23 cellular contexts compared by ENCODE assay signal in genomic region chr1:161335796-161336195, GRCh38. TPM values are rescaled to one million over a fixed set of nuclear protein-coding genes. Genes with fewer than 3 reads are reported as not detected.
DNase-seq lines count a peak whose midpoint lies in the region; ATAC-seq and TF ChIP-seq lines count a peak whose summit lies in the region.
"Had no signal": no experiment of that assay in that cellular context is flagged by ENCODE, and none has a peak within 500 bp of the region (broad histone marks: within the 10 kb centered on the region; RNA-seq: fewer than 3 reads in every experiment).

No MANE protein-coding gene starts in this region.

- H3K27me3 Mint-ChIP-seq in chondrocyte (ENCODE audit: low read depth) = no peaks in the 10 kb centered on the region
- H3K27me3 Mint-ChIP-seq in activated CD4-positive, alpha-beta T cell treated with anti-CD3 and anti-CD28 coated beads for 36 hours = no peaks in the 10 kb centered on the region

- peak overlapping the region; percentile 59 for H3K27ac Mint-ChIP-seq in chondrocyte (ENCODE audit: unreplicated experiment)
- H3K27ac Mint-ChIP-seq in activated CD4-positive, alpha-beta T cell treated with anti-CD3 and anti-CD28 coated beads for 36 hours = no peak overlapping the region

- H3K4ac ChIP-seq in IMR-90 (ENCODE audit: low read depth, low read length) (no peak overlapping the region), mesenchymal stem cell (ENCODE audit: low read depth in 1 of 2, low read length in 2 of 2) (no peak overlapping the region)

- intact Hi-C loops in IMR-90 (cut with micrococcal nuclease) (no loop called here), left lung (cut with DNase I) (no loop called here)
- intact Hi-C loops in activated CD4-positive, alpha-beta T cell treated with anti-CD3 and anti-CD28 coated beads for 36 hours (cut with DNase I, micrococcal nuclease) = no loop called here

- H2BK120ac ChIP-seq in IMR-90 (ENCODE audit: low read depth, low read length) (no peak overlapping the region), mesenchymal stem cell (ENCODE audit: low read depth, low read length) (no peak overlapping the region)

- H3K14ac ChIP-seq in IMR-90 (replicated peaks; ENCODE audit: low read depth, low read length) (no peak overlapping the region), mesenchymal stem cell (ENCODE audit: low read length in 2 of 2) (no peak overlapping the region)

- H2AK5ac ChIP-seq in IMR-90 (ENCODE audit: low read depth, low read length) (no peak overlapping the region), mesenchymal stem cell (ENCODE audit: low read length, severe bottlenecking) (no peak overlapping the region)

- no peak overlapping the region for H3K27ac ChIP-seq in IMR-90 (ENCODE audit: insufficient read depth, low read length)
- peak overlapping the region; percentile 60 for H3K27ac ChIP-seq in mesenchymal stem cell (ENCODE audit: low read length, poor library complexity, severe bottlenecking)
- H3K27ac ChIP-seq in left lung = no peak overlapping the region
- H3K27ac ChIP-seq: A549, KMS-11 had no signal

- CTCF ChIA-PET in IMR-90 (lab: Yijun Ruan, JAX) = no interaction called here
- CTCF ChIA-PET in activated CD4-positive, alpha-beta T cell treated with anti-CD3 and anti-CD28 coated beads for 36 hours (lab: Charles Lee) = interaction anchor here (0.6 kb wide), 1 partner anchor 17 kb away, joined by 3 read pairs; no protein-coding TSS in a partner anchor

- no peak overlapping the region for H2BK5ac ChIP-seq in IMR-90 (ENCODE audit: low read depth, low read length, poor library complexity, severe bottlenecking)
- no peak overlapping the region for H2BK5ac ChIP-seq in mesenchymal stem cell (ENCODE audit: low read depth, low read length, poor library complexity, severe bottlenecking)

- TF ChIP-seq POLR2A in IMR-90 (IDR thresholded peaks at IDR 0.05; ENCODE audit: low read depth, low read length) = no peak

- no peaks in the 10 kb centered on the region; the same call in 1 of the 2 replicates for H3K4me1 ChIP-seq in IMR-90 (ENCODE audit: control insufficient read depth, insufficient read depth, low read length)
- H3K4me1 ChIP-seq in mesenchymal stem cell (ENCODE audit: control insufficient read depth, insufficient read depth, low read depth, low read length) = no peaks in the 10 kb centered on the region
- no peaks in the 10 kb centered on the region for H3K4me1 ChIP-seq in left lung
- H3K4me1 ChIP-seq: A549 had no signal

- no peak overlapping the region for H4K5ac ChIP-seq in IMR-90 (ENCODE audit: low read depth, low read length)

- H3K4me3 ChIP-seq in AG10803 (ENCODE audit: low read length) = no peak overlapping the region
- H3K4me3 ChIP-seq in IMR-90 (ENCODE audit: insufficient read depth, low read depth, low read length) = no peak overlapping the region
- H3K4me3 ChIP-seq in mesenchymal stem cell (ENCODE audit: insufficient read depth in 1 of 2, low read depth in 1 of 2, low read length in 2 of 2) = no peak overlapping the region
- no peak overlapping the region for H3K4me3 ChIP-seq in left lung
- H3K4me3 ChIP-seq: A549 had no signal

- no peak overlapping the region for H2AFZ ChIP-seq in IMR-90 (replicated peaks; ENCODE audit: low read length, poor library complexity)
- H2AFZ ChIP-seq in mesenchymal stem cell (ENCODE audit: low read depth, low read length) = no peak overlapping the region

- H3K9ac ChIP-seq in IMR-90 (ENCODE audit: low read depth, low read length) (no peak overlapping the region), mesenchymal stem cell (ENCODE audit: low read length) (no peak overlapping the region)
- H3K9ac ChIP-seq: KMS-11, SK-N-SH had no signal

- no peak overlapping the region for H3K23ac ChIP-seq in IMR-90 (ENCODE audit: low read depth, low read length)
- H3K23ac ChIP-seq in mesenchymal stem cell (ENCODE audit: low read length in 2 of 2) = no peak overlapping the region

- no peak overlapping the region for H2BK12ac ChIP-seq in mesenchymal stem cell (ENCODE audit: low read length in 2 of 2)

- TF ChIP-seq CTCF in AG10803 (conservative IDR thresholded peaks at IDR 0.05; ENCODE audit: low read length) (no peak), IMR-90 (conservative IDR thresholded peaks at IDR 0.05; ENCODE audit: low read depth, low read length) (no peak), chondrocyte (IDR thresholded peaks at IDR 0.05) (no peak), left lung (IDR thresholded peaks at IDR 0.05) (no peak)

- H3K4me1 Mint-ChIP-seq in chondrocyte (ENCODE audit: low read depth) = peaks cover 29% of the 10 kb centered on the region
- H3K4me1 Mint-ChIP-seq in activated CD4-positive, alpha-beta T cell treated with anti-CD3 and anti-CD28 coated beads for 36 hours = peaks cover 4% of the 10 kb centered on the region

- no peaks in the 10 kb centered on the region for H3K9me3 Mint-ChIP-seq in chondrocyte (ENCODE audit: low read depth)
- no peaks in the 10 kb centered on the region for H3K9me3 Mint-ChIP-seq in activated CD4-positive, alpha-beta T cell treated with anti-CD3 and anti-CD28 coated beads for 36 hours (ENCODE audit: low read depth)

- dilution Hi-C loops in IMR-90 (cut with HindIII; ENCODE audit: low sequenced_read_pairs, unreplicated experiment) = no loop called here

- DNase-seq in AG10803 (ENCODE audit: low read depth) = peak; percentile 22
- DNase-seq in IMR-90 = peak; percentile 56
- no peak for DNase-seq in chondrocyte (ENCODE audit: low spot score)
- no peak for DNase-seq in mesenchymal stem cell
- DNase-seq in HuH-7 (ENCODE audit: low spot score) = no peak
- DNase-seq in NCI-H1048 (lab: John Stamatoyannopoulos, UW) = no peak
- DNase-seq in activated CD4-positive, alpha-beta T cell treated with anti-CD3 and anti-CD28 coated beads for 36 hours = no peak
- no peak for DNase-seq in left lung
- DNase-seq: DND-41, GDM1, MV-4-11, NCI-H1417, NCI-H187, NCI-H2107, NCI-H2227 treated with DMSO at 0.1 percent for 48 hours, NCI-H510A treated with DMSO at 0.1 percent for 48 hours, NCI-H774, RPMI8226, SHP77 treated with DMSO at 0.1 percent for 48 hours, SK-N-SH had no signal

- H3K9me1 ChIP-seq in IMR-90 (ENCODE audit: insufficient read depth, low read length) = no peaks in the 10 kb centered on the region

- no peaks in the 10 kb centered on the region for H3K9me3 ChIP-seq in IMR-90 (ENCODE audit: control insufficient read depth, insufficient read depth, low read length)
- no peaks in the 10 kb centered on the region for H3K9me3 ChIP-seq in mesenchymal stem cell (ENCODE audit: control insufficient read depth, low read length)
- H3K9me3 ChIP-seq in left lung = no peaks in the 10 kb centered on the region
- H3K9me3 ChIP-seq: A549, SK-N-SH had no signal

- H3K79me1 ChIP-seq in IMR-90 (ENCODE audit: low read depth in 1 of 2, low read length in 2 of 2) (peaks cover 0 to 3% of the 10 kb centered on the region in 2 experiments; a peak in 1 of 4 replicates), mesenchymal stem cell (replicated peaks; ENCODE audit: low read length, poor library complexity, severe bottlenecking) (peaks cover 14% of the 10 kb centered on the region)

- peaks cover 23% of the 10 kb centered on the region for H3K36me3 ChIP-seq in IMR-90 (ENCODE audit: control insufficient read depth, insufficient read depth, low read length)
- peaks cover 33 to 76% of the 10 kb centered on the region in 2 experiments for H3K36me3 ChIP-seq in mesenchymal stem cell (ENCODE audit: control insufficient read depth in 1 of 2, insufficient read depth in 2 of 2, low read depth in 1 of 2, low read length in 2 of 2)
- peaks cover 4 to 78% of the 10 kb centered on the region in 2 donors for H3K36me3 ChIP-seq in left lung

- H4K8ac ChIP-seq in IMR-90 (ENCODE audit: low read depth in 2 of 2, low read length in 2 of 2) (no peak overlapping the region), mesenchymal stem cell (ENCODE audit: low read length) (no peak overlapping the region)

- H3K56ac ChIP-seq in IMR-90 (ENCODE audit: extremely low read depth, insufficient read depth, low read length) = no peak overlapping the region

- peak; percentile 48; the same call in 1 of the 2 replicates for ATAC-seq in IMR-90 (ENCODE audit: low read depth)
- ATAC-seq in activated CD4-positive, alpha-beta T cell treated with anti-CD3 and anti-CD28 coated beads for 36 hours = no peak
- ATAC-seq in left lung = no peak
- ATAC-seq: A549 had no signal

- H3K18ac ChIP-seq in IMR-90 (ENCODE audit: low read depth, low read length) (no peak overlapping the region), mesenchymal stem cell (ENCODE audit: low read depth in 1 of 2, low read length in 2 of 2) (no peak overlapping the region)

- in situ Hi-C loops in IMR-90 (cut with MboI; ENCODE audit: low sequenced_read_pairs) = no loop called here

- H3K27me3 ChIP-seq in IMR-90 (ENCODE audit: control insufficient read depth, insufficient read depth, low read length) = no peaks in the 10 kb centered on the region
- H3K27me3 ChIP-seq in mesenchymal stem cell (ENCODE audit: control insufficient read depth in 1 of 2, insufficient read depth in 1 of 2, low read length in 2 of 2) = no peaks in the 10 kb centered on the region
- no peaks in the 10 kb centered on the region for H3K27me3 ChIP-seq in left lung

- TF ChIP-seq RAD21 in IMR-90 (IDR thresholded peaks at IDR 0.05; ENCODE audit: low read length) = no peak

- H4K91ac ChIP-seq in IMR-90 (ENCODE audit: insufficient read depth, low read depth, low read length) (no peak overlapping the region), mesenchymal stem cell (ENCODE audit: low read length) (no peak overlapping the region)

- POLR2A ChIA-PET in IMR-90 (lab: Charles Lee; ENCODE audit: unreplicated experiment) = no interaction called here
- POLR2A ChIA-PET in activated CD4-positive, alpha-beta T cell treated with anti-CD3 and anti-CD28 coated beads for 36 hours (lab: Charles Lee) = no interaction called here

- WGBS in IMR-90 (ENCODE audit: extremely low coverage in 2 of 2, insufficient read length in 1 of 2), 2 experiments = no CpG with 5 or more reads among the region's 3 CpGs
- 99% methylated on average over 3 of the region's 3 CpGs for WGBS in mesenchymal stem cell

- H4K20me1 ChIP-seq in IMR-90 (ENCODE audit: insufficient read depth, low read length) = no peaks in the 10 kb centered on the region

- H2AK9ac ChIP-seq in IMR-90 (replicated peaks; ENCODE audit: low read depth, low read length, poor library complexity) = no peak overlapping the region

- BruUV-seq in IMR-90 (replicated peaks; lab: Mats Ljungman, UMichigan) = no TSS peak

- no peak overlapping the region for H3K4me3 Mint-ChIP-seq in chondrocyte (ENCODE audit: unreplicated experiment)
- no peak overlapping the region for H3K4me3 Mint-ChIP-seq in activated CD4-positive, alpha-beta T cell treated with anti-CD3 and anti-CD28 coated beads for 36 hours

- no peak overlapping the region for H2BK15ac ChIP-seq in IMR-90 (ENCODE audit: low read depth, low read length)
- H2BK15ac ChIP-seq in mesenchymal stem cell (ENCODE audit: low read depth, poor library complexity, severe bottlenecking) = no peak overlapping the region

- H3K4me2 ChIP-seq in IMR-90 (ENCODE audit: low read depth, low read length) (no peak overlapping the region), mesenchymal stem cell (ENCODE audit: low read length, poor library complexity, severe bottlenecking) (no peak overlapping the region)
- H3K4me2 ChIP-seq: A549, KMS-11, SK-N-SH had no signal

- peaks cover 28% of the 10 kb centered on the region for H3K36me3 Mint-ChIP-seq in chondrocyte (ENCODE audit: low read depth)
- H3K36me3 Mint-ChIP-seq in activated CD4-positive, alpha-beta T cell treated with anti-CD3 and anti-CD28 coated beads for 36 hours (ENCODE audit: low read depth) = peaks cover 47% of the 10 kb centered on the region

- H2BK20ac ChIP-seq in IMR-90 (ENCODE audit: low read depth, low read length) = no peak overlapping the region

RNA-seq across cellular contexts. Expression of gene SDHC, which starts 21.6 kb away (rescaled TPM):
- total RNA-seq in IMR-90 (2012; rRNA removed) (36.1 and 158 TPM in 2 replicates), chondrocyte (128 to 144 TPM (median 131 TPM) in 3 replicates), left lung (100 to 1,000 TPM; 187 to 204 TPM)
- polyA plus RNA-seq in IMR-90 (2012; rRNA removed) = 155 and 235 TPM in 2 replicates
- 273 and 610 TPM in 2 replicates for polyA plus RNA-seq in IMR-90 (2012; cell fraction: cytosol; rRNA removed)
- 64.5 and 123 TPM in 2 replicates for polyA plus RNA-seq in IMR-90 (2012; cell fraction: nucleus; rRNA removed; ENCODE audit: low replicate concordance)
- 152 TPM for polyA plus RNA-seq in mesenchymal stem cell (2013, experiment 1 of 2)
- 149 TPM for polyA plus RNA-seq in mesenchymal stem cell (2013, experiment 2 of 2)
- 100 to 1,000 TPM; 191 to 235 TPM for total RNA-seq in activated CD4-positive, alpha-beta T cell treated with anti-CD3 and anti-CD28 coated beads for 36 hours

RNA-seq across cellular contexts. Expression of gene MPZ, which starts 26.0 kb away (rescaled TPM):
- total RNA-seq in IMR-90 (2012; rRNA removed) (0.18 and 0.28 TPM in 2 replicates), chondrocyte (0.31 to 0.45 TPM (median 0.41 TPM) in 3 replicates), left lung (1 to 10 TPM; 2.0 to 4.8 TPM)
- polyA plus RNA-seq in IMR-90 (2012; rRNA removed) = 0.80 and 0.96 TPM in 2 replicates
- polyA plus RNA-seq in IMR-90 (2012; cell fraction: cytosol; rRNA removed) = 1.0 and 2.2 TPM in 2 replicates
- 1.4 and 2.4 TPM in 2 replicates for polyA plus RNA-seq in IMR-90 (2012; cell fraction: nucleus; rRNA removed; ENCODE audit: low replicate concordance)
- polyA plus RNA-seq in mesenchymal stem cell (2013, experiment 1 of 2) = 3.3 TPM
- 3.3 TPM for polyA plus RNA-seq in mesenchymal stem cell (2013, experiment 2 of 2)
- total RNA-seq in activated CD4-positive, alpha-beta T cell treated with anti-CD3 and anti-CD28 coated beads for 36 hours = 1 to 10 TPM; 4.6 to 5.3 TPM

RNA-seq across cellular contexts. Expression of gene CFAP126, which starts 31.9 kb away (rescaled TPM):
- total RNA-seq in IMR-90 (2012; rRNA removed) (not detected in 2 replicates), chondrocyte (not detected in 3 replicates), left lung (1 to 10 TPM in 1 of 2 donors, not detected in 1; 5.8 TPM)
- not detected in 2 replicates for polyA plus RNA-seq in IMR-90 (2012; rRNA removed)
- not detected in 2 replicates for polyA plus RNA-seq in IMR-90 (2012; cell fraction: cytosol; rRNA removed)
- polyA plus RNA-seq in IMR-90 (2012; cell fraction: nucleus; rRNA removed; ENCODE audit: low replicate concordance) = not detected in 2 replicates
- polyA plus RNA-seq in mesenchymal stem cell (2013, experiment 1 of 2) = not detected
- not detected for polyA plus RNA-seq in mesenchymal stem cell (2013, experiment 2 of 2)
- not detected for total RNA-seq in activated CD4-positive, alpha-beta T cell treated with anti-CD3 and anti-CD28 coated beads for 36 hours
- total RNA-seq: H4 had no signal
- polyA plus RNA-seq: A549, SK-N-SH had no signal

Comparison
In these comparisons a context has a peak if more than half of its experiments do, and no peak if none do; other contexts are left out.
1. DNase-seq: peak in AG10803 (single experiment) and IMR-90 (single experiment); none in chondrocyte (single experiment), mesenchymal stem cell (single experiment), HuH-7 (single experiment), NCI-H1048 (single experiment), activated CD4-positive, alpha-beta T cell treated with anti-CD3 and anti-CD28 coated beads for 36 hours (single experiment) and left lung (0 of 2).